ENCODE assay signal across 1 cellular context in the genomic region with DNA sequence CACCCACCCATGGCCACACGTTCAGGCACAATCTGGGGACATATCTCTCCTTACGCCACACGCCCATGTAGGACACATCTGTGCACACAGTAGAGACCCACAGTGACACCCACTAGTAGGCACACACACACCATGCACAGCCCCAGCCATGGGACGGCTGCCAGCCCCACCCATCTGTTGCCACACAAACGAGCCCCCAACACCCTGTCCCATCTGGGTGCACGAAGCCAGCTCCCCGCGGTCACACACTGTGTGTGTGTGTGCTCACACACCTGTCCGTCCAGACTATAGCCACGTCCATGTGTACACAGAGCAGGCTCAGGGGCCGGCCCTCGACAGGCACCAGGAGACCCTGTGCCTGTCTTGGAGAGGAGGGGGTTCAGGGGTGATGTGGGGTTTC.
TF ChIP-seq lines count a peak whose summit lies in the region.

No MANE protein-coding gene starts in this region.

TF ChIP-seq in HepG2, 621 proteins besides CTCF, POLR2A, EP300 and RAD21:
- TF ChIP-seq, protein P1, sequence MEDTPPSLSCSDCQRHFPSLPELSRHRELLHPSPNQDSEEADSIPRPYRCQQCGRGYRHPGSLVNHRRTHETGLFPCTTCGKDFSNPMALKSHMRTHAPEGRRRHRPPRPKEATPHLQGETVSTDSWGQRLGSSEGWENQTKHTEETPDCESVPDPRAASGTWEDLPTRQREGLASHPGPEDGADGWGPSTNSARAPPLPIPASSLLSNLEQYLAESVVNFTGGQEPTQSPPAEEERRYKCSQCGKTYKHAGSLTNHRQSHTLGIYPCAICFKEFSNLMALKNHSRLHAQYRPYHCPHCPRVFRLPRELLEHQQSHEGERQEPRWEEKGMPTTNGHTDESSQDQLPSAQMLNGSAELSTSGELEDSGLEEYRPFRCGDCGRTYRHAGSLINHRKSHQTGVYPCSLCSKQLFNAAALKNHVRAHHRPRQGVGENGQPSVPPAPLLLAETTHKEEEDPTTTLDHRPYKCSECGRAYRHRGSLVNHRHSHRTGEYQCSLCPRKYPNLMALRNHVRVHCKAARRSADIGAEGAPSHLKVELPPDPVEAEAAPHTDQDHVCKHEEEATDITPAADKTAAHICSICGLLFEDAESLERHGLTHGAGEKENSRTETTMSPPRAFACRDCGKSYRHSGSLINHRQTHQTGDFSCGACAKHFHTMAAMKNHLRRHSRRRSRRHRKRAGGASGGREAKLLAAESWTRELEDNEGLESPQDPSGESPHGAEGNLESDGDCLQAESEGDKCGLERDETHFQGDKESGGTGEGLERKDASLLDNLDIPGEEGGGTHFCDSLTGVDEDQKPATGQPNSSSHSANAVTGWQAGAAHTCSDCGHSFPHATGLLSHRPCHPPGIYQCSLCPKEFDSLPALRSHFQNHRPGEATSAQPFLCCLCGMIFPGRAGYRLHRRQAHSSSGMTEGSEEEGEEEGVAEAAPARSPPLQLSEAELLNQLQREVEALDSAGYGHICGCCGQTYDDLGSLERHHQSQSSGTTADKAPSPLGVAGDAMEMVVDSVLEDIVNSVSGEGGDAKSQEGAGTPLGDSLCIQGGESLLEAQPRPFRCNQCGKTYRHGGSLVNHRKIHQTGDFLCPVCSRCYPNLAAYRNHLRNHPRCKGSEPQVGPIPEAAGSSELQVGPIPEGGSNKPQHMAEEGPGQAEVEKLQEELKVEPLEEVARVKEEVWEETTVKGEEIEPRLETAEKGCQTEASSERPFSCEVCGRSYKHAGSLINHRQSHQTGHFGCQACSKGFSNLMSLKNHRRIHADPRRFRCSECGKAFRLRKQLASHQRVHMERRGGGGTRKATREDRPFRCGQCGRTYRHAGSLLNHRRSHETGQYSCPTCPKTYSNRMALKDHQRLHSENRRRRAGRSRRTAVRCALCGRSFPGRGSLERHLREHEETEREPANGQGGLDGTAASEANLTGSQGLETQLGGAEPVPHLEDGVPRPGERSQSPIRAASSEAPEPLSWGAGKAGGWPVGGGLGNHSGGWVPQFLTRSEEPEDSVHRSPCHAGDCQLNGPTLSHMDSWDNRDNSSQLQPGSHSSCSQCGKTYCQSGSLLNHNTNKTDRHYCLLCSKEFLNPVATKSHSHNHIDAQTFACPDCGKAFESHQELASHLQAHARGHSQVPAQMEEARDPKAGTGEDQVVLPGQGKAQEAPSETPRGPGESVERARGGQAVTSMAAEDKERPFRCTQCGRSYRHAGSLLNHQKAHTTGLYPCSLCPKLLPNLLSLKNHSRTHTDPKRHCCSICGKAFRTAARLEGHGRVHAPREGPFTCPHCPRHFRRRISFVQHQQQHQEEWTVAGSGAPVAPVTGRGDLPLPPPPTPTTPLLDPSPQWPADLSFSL (CRISPR knock-in tag; IDR thresholded peaks at IDR 0.05), result 0 out of 2 replicates have a peak, but pooled peaks have one; percentile 10
- no peak for TF ChIP-seq RCOR2 (CRISPR knock-in tag; IDR thresholded peaks at IDR 0.05)
